ENCODE assay signal across 10 cellular contexts in genomic region chr16:70749681-70750601, GRCh38. TPM values are rescaled to one million over a fixed set of nuclear protein-coding genes. Genes with fewer than 3 reads are reported as not detected.
DNase-seq lines count a peak whose midpoint lies in the region; ATAC-seq and TF ChIP-seq lines count a peak whose summit lies in the region.
"Had no signal": no experiment of that assay in that cellular context is flagged by ENCODE, and none has a peak within 500 bp of the region (broad histone marks: within the 10 kb centered on the region; RNA-seq: fewer than 3 reads in every experiment).

No MANE protein-coding gene starts in this region.

- ATAC-seq in esophagus mucosa: no peak
- ATAC-seq in HG03025 (IDR thresholded peaks at IDR 0.05; ENCODE audit: low FRiP score, unreplicated experiment): no peak
- no peak for ATAC-seq in HG02852 (IDR thresholded peaks at IDR 0.05; ENCODE audit: unreplicated experiment)

- peak overlapping the region in 2 of 10 experiments; percentile 23 to 24; a peak in 1 of 20 replicates for H3K4me3 ChIP-seq in BLaER1 treated with 17β-estradiol and CSF1 and Interleukin-3, amounts not matched to agents 10 nM and 100 nM
- H3K4me3 ChIP-seq in Peyer's patch (no peak overlapping the region), fibroblast of mammary gland (ENCODE audit: control insufficient read depth, low read depth, low read length) (no peak overlapping the region), ovary (no peak overlapping the region)

- H3K4me3 Mint-ChIP-seq in T-helper 2 cell treated with Interferon-gamma antibody and Interleukin-4, amounts not matched to agents 5 μg/mL and 100 μg/mL, for 36 hours: no peak overlapping the region

- WGBS in ovary, 3 donors: 46 to 51% (median 50%) methylated on average over 16 of the region's 16 CpGs

- peaks cover 0 to 89% (median 9%) of the 10 kb centered on the region in 11 experiments; a peak in 14 of 22 replicates for H3K36me3 ChIP-seq in BLaER1 treated with 17β-estradiol and CSF1 and Interleukin-3, amounts not matched to agents 10 nM and 100 nM
- H3K36me3 ChIP-seq in Peyer's patch (no peaks in the 10 kb centered on the region), ovary (no peaks in the 10 kb centered on the region)

- TF ChIP-seq POLR2A in Peyer's patch (IDR thresholded peaks at IDR 0.05) (no peak), ovary (IDR thresholded peaks at IDR 0.05) (no peak)

- DNase-seq in Peyer's patch (no peak), fibroblast of mammary gland (ENCODE audit: low read depth) (peak; percentile 33), ovary (peak; percentile 65 to 74 (median 72))
- no peak for DNase-seq in T-helper 2 cell treated with Interferon-gamma antibody and Interleukin-4, amounts not matched to agents 5 μg/mL and 100 μg/mL, for 36 hours (ENCODE audit: low spot score)
- DNase-seq: NCI-H2081 treated with DMSO at 0.1 percent for 48 hours had no signal

- no peak overlapping the region for H3K27ac Mint-ChIP-seq in T-helper 2 cell treated with Interferon-gamma antibody and Interleukin-4, amounts not matched to agents 5 μg/mL and 100 μg/mL, for 36 hours

- peaks cover 2% of the 10 kb centered on the region for H3K36me3 Mint-ChIP-seq in T-helper 2 cell treated with Interferon-gamma antibody and Interleukin-4, amounts not matched to agents 5 μg/mL and 100 μg/mL, for 36 hours (ENCODE audit: low read depth)

- no peak for TF ChIP-seq CTCF in Peyer's patch (IDR thresholded peaks at IDR 0.05)
- no peak for TF ChIP-seq CTCF in fibroblast of mammary gland (conservative IDR thresholded peaks at IDR 0.05; ENCODE audit: control insufficient read depth, insufficient read depth, low read depth, low read length)
- no peak for TF ChIP-seq CTCF in ovary (IDR thresholded peaks at IDR 0.05)

- no peaks in the 10 kb centered on the region for H3K27me3 ChIP-seq in BLaER1 treated with 17β-estradiol and CSF1 and Interleukin-3, amounts not matched to agents 10 nM and 100 nM
- H3K27me3 ChIP-seq in Peyer's patch (no peaks in the 10 kb centered on the region), ovary (no peaks in the 10 kb centered on the region)

- H3K4me2 ChIP-seq in BLaER1 treated with 17β-estradiol and CSF1 and Interleukin-3, amounts not matched to agents 10 nM and 100 nM: peak overlapping the region; percentile 68 to 99 (median 91)

- H4K20me1 ChIP-seq in BLaER1 treated with 17β-estradiol and CSF1 and Interleukin-3, amounts not matched to agents 10 nM and 100 nM: peaks cover 0 to 100% (median 0%) of the 10 kb centered on the region in 11 experiments; a peak in 7 of 22 replicates

- peak overlapping the region in 10 of 11 experiments; percentile 21 to 81 (median 74); a peak in 17 of 22 replicates for H3K27ac ChIP-seq in BLaER1 treated with 17β-estradiol and CSF1 and Interleukin-3, amounts not matched to agents 10 nM and 100 nM
- peak overlapping the region; percentile 62 to 85 (median 74) for H3K27ac ChIP-seq in Peyer's patch
- peak overlapping the region; percentile 58 to 63 for H3K27ac ChIP-seq in ovary
- H3K27ac ChIP-seq: VCaP had no signal

- peaks cover 20% of the 10 kb centered on the region for H3K4me1 Mint-ChIP-seq in T-helper 2 cell treated with Interferon-gamma antibody and Interleukin-4, amounts not matched to agents 5 μg/mL and 100 μg/mL, for 36 hours (ENCODE audit: low read depth)

- no peaks in the 10 kb centered on the region; a peak in 1 of 22 replicates for H3K9me3 ChIP-seq in BLaER1 treated with 17β-estradiol and CSF1 and Interleukin-3, amounts not matched to agents 10 nM and 100 nM (replicated peaks in 1 of 11)
- H3K9me3 ChIP-seq in Peyer's patch (no peaks in the 10 kb centered on the region), ovary (no peaks in the 10 kb centered on the region)

- H3K9ac ChIP-seq in BLaER1 treated with 17β-estradiol and CSF1 and Interleukin-3, amounts not matched to agents 10 nM and 100 nM: peak overlapping the region in 8 of 11 experiments; percentile 12 to 70 (median 53); a peak in 10 of 22 replicates

- no peak for TF ChIP-seq EP300 in ovary (IDR thresholded peaks at IDR 0.05)

- no peaks in the 10 kb centered on the region for H3K9me3 Mint-ChIP-seq in T-helper 2 cell treated with Interferon-gamma antibody and Interleukin-4, amounts not matched to agents 5 μg/mL and 100 μg/mL, for 36 hours

- H3K27me3 Mint-ChIP-seq in T-helper 2 cell treated with Interferon-gamma antibody and Interleukin-4, amounts not matched to agents 5 μg/mL and 100 μg/mL, for 36 hours (ENCODE audit: low read depth): no peaks in the 10 kb centered on the region

- intact Hi-C loops in ovary (cut with DNase I): loop anchor here in 1 of 4 donors (2.0 kb wide), 2 partner anchors 23 to 65 kb away; no protein-coding TSS in a partner anchor

- H3K4me1 ChIP-seq in BLaER1 treated with 17β-estradiol and CSF1 and Interleukin-3, amounts not matched to agents 10 nM and 100 nM: peaks cover 90 to 100% (median 95%) of the 10 kb centered on the region in 10 experiments
- H3K4me1 ChIP-seq in Peyer's patch: peaks cover 0 to 60% (median 20%) of the 10 kb centered on the region in 4 donors
- peaks cover 28% of the 10 kb centered on the region for H3K4me1 ChIP-seq in ovary (ENCODE audit: insufficient read depth)

RNA-seq across cellular contexts. Expression of gene VAC14, which starts 51.0 kb away (rescaled TPM):
- total RNA-seq in Peyer's patch: 100 to 1,000 TPM in 1 of 4 donors, 10 to 100 TPM in 3; 44.0 to 106 (median 64.5) TPM
- total RNA-seq in ovary: 10 to 100 TPM; 15.5 to 32.4 (median 24.2) TPM
- polyA plus RNA-seq in ovary: 10 to 100 TPM in 1 of 2 donors, 1 to 10 TPM in 1; 9.9 to 19.5 TPM
- 22.0 TPM for total RNA-seq in esophagus mucosa

Comparison
In these comparisons a context has a peak if more than half of its experiments do, and no peak if none do; other contexts are left out.
1. DNase-seq: peak in fibroblast of mammary gland (single experiment) and ovary (5 of 5); none in Peyer's patch (0 of 3) and T-helper 2 cell treated with Interferon-gamma antibody and Interleukin-4, amounts not matched to agents 5 μg/mL and 100 μg/mL, for 36 hours (single experiment).
2. Peak in every context shown above with its lines, with median percentiles within 50 percentile points of each other: H3K27ac ChIP-seq.